ENCODE assay signal across 8 cellular contexts in genomic region chr4:5824635-5825034, GRCh38.
DNase-seq lines count a peak whose midpoint lies in the region; ATAC-seq and TF ChIP-seq lines count a peak whose summit lies in the region.

No MANE protein-coding gene starts in this region.

- H3K9me3 Mint-ChIP-seq in chondrocyte (ENCODE audit: low read depth) (no peaks in the 10 kb centered on the region), progenitor cell of endocrine pancreas (ENCODE audit: low read depth) (no peaks in the 10 kb centered on the region)

- H3K4me1 Mint-ChIP-seq in chondrocyte (ENCODE audit: low read depth) (no peaks in the 10 kb centered on the region), progenitor cell of endocrine pancreas (ENCODE audit: low read depth) (no peaks in the 10 kb centered on the region)

- H3K36me3 Mint-ChIP-seq in chondrocyte (ENCODE audit: low read depth) (peaks cover 49% of the 10 kb centered on the region), progenitor cell of endocrine pancreas (ENCODE audit: insufficient read depth) (peaks cover 37% of the 10 kb centered on the region)

- no peak for ATAC-seq in GM18870 (IDR thresholded peaks at IDR 0.05; ENCODE audit: unreplicated experiment)

- DNase-seq in NCI-H524 (lab: John Stamatoyannopoulos, UW) (peak; percentile 30 to 55), NCI-H524 treated with DMSO at 0.1 percent for 48 hours (lab: John Stamatoyannopoulos, UW) (no peak), LNCaP clone FGC (ENCODE audit: low read depth) (no peak), chondrocyte (ENCODE audit: low spot score) (no peak), progenitor cell of endocrine pancreas (ENCODE audit: low spot score, unreplicated experiment) (no peak), NCI-H2107 treated with DMSO at 0.1 percent for 48 hours (lab: John Stamatoyannopoulos, UW; ENCODE audit: unreplicated experiment) (no peak), T-helper 9 cell (no peak)

- H3K27ac Mint-ChIP-seq in chondrocyte (ENCODE audit: unreplicated experiment) (no peak overlapping the region), progenitor cell of endocrine pancreas (no peak overlapping the region)

- no peak overlapping the region for H3K4me3 ChIP-seq in LNCaP clone FGC (ENCODE audit: low read depth, low read length)

- TF ChIP-seq CTCF in LNCaP clone FGC (IDR thresholded peaks at IDR 0.05; ENCODE audit: control insufficient read depth, extremely low read depth, insufficient read depth) (peak; percentile 68), chondrocyte (IDR thresholded peaks at IDR 0.05) (peak; percentile 78), progenitor cell of endocrine pancreas (IDR thresholded peaks at IDR 0.05; ENCODE audit: unreplicated experiment) (peak; percentile 50)

- no peaks in the 10 kb centered on the region for H3K27me3 Mint-ChIP-seq in chondrocyte (ENCODE audit: low read depth)
- H3K27me3 Mint-ChIP-seq in progenitor cell of endocrine pancreas, result no peaks in the 10 kb centered on the region

- H3K4me3 Mint-ChIP-seq in chondrocyte (ENCODE audit: unreplicated experiment), result no peak overlapping the region
- H3K4me3 Mint-ChIP-seq in progenitor cell of endocrine pancreas (ENCODE audit: low read depth), result no peak overlapping the region

Comparison
In these comparisons a context has a peak if more than half of its experiments do, and no peak if none do; other contexts are left out.
1. DNase-seq: peak in NCI-H524 (2 of 2); none in NCI-H524 treated with DMSO at 0.1 percent for 48 hours (single experiment), LNCaP clone FGC (single experiment), chondrocyte (single experiment), progenitor cell of endocrine pancreas (single experiment), NCI-H2107 treated with DMSO at 0.1 percent for 48 hours (single experiment) and T-helper 9 cell (single experiment).
2. Peak in every context shown above with its lines, with median percentiles within 50 percentile points of each other: CTCF ChIP-seq.